In genomic region chr6:131765081-131765852, GRCh38 we compare ENCODE assay signal across 1 cellular context.
TF ChIP-seq lines count a peak whose summit lies in the region.

No MANE protein-coding gene starts in this region.

TF ChIP-seq in SK-N-SH, 30 proteins besides CTCF, POLR2A, EP300 and RAD21 (continued from another document):
- TF ChIP-seq, protein P1, sequence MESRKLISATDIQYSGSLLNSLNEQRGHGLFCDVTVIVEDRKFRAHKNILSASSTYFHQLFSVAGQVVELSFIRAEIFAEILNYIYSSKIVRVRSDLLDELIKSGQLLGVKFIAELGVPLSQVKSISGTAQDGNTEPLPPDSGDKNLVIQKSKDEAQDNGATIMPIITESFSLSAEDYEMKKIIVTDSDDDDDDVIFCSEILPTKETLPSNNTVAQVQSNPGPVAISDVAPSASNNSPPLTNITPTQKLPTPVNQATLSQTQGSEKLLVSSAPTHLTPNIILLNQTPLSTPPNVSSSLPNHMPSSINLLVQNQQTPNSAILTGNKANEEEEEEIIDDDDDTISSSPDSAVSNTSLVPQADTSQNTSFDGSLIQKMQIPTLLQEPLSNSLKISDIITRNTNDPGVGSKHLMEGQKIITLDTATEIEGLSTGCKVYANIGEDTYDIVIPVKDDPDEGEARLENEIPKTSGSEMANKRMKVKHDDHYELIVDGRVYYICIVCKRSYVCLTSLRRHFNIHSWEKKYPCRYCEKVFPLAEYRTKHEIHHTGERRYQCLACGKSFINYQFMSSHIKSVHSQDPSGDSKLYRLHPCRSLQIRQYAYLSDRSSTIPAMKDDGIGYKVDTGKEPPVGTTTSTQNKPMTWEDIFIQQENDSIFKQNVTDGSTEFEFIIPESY (IDR thresholded peaks at IDR 0.05; ENCODE audit: borderline replicate concordance, low read depth): no peak
- no peak for TF ChIP-seq YY1 (IDR thresholded peaks at IDR 0.05; ENCODE audit: low read depth)
- no peak for TF ChIP-seq SMC3 (IDR thresholded peaks at IDR 0.05; ENCODE audit: low read depth, low read length)
- TF ChIP-seq, protein P2, sequence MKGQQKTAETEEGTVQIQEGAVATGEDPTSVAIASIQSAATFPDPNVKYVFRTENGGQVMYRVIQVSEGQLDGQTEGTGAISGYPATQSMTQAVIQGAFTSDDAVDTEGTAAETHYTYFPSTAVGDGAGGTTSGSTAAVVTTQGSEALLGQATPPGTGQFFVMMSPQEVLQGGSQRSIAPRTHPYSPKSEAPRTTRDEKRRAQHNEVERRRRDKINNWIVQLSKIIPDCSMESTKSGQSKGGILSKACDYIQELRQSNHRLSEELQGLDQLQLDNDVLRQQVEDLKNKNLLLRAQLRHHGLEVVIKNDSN (IDR thresholded peaks at IDR 0.05; ENCODE audit: borderline replicate concordance, low read depth): no peak
- TF ChIP-seq TAF1 (IDR thresholded peaks at IDR 0.05; ENCODE audit: borderline replicate concordance, low read depth, low read length): no peak
- TF ChIP-seq RCOR1 (IDR thresholded peaks at IDR 0.05; ENCODE audit: low read length): no peak
- TF ChIP-seq CHD2 (IDR thresholded peaks at IDR 0.05; ENCODE audit: low read length, partially characterized antibody): no peak
